In the genomic region with DNA sequence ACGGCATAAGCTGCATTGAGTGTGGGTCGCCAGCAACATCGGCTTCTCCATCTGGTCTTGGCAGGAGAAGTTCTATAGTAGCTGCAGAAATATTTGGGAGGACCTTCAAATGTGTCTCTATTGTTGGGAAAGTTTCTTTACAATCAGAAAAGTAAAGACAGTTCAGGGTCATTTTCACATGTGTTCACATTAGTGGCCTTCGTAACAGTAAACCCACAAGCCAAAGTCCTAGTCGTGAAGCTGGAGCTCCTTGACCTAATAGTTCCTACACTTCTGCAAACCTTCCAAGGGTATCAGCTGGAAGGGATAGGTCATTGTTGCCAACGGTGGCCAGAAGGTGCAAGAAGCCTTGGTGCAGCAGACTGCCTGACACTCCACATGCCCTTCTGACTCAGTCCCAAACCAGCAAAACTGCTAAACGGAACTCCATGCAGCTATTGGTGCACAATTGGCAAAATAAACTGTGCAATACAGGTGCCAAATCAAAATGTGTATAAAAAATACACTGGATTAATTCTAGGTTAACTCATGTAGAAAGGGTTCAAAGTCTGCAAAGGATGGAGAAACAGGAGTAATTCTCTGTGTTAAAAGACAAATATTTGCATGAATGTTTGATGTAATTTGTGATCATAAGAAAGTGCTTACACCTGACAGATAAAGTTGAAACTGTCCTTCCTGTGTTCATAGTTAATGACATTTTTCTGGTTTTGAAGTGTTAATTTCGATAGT, we compare ENCODE assay signal across 20 cellular contexts.
"Had no signal": no experiment of that assay in that cellular context is flagged by ENCODE, and none has a peak within 500 bp of the region (broad histone marks: within the 10 kb centered on the region; RNA-seq: fewer than 3 reads in every experiment).

No MANE protein-coding gene starts in this region.

- H3K9ac ChIP-seq: KMS-11 had no signal

- H3K4me1 Mint-ChIP-seq: IgD-negative memory B cell had no signal

- H3K4me2 ChIP-seq: KMS-11 had no signal

- FAIRE-seq: K562 had no signal

- H3K36me3 ChIP-seq: SJSA1 had no signal

- H3K4me3 ChIP-seq: K562, SJSA1, SK-N-MC had no signal

- H3K27me3 ChIP-seq: SJSA1 had no signal

- DNase-seq: Kasumi-1, MM.1S, NCI-H1092 treated with DMSO at 0.1 percent for 48 hours, NCI-H1436, NCI-H1694, NCI-H187 treated with DMSO at 0.1 percent for 48 hours, NCI-H2081, NCI-H2107, NCI-H2227 treated with DMSO at 0.1 percent for 48 hours, NCI-H524, NCI-H526 treated with DMSO at 0.1 percent for 48 hours, NCI-H748 treated with DMSO at 0.1 percent for 48 hours, Right ventricle myocardium superior, RPMI8226, SIG-M5 had no signal

- H3K36me3 Mint-ChIP-seq: IgD-negative memory B cell had no signal

- ATAC-seq: K562 had no signal

- H3K9me3 ChIP-seq: SJSA1 had no signal

- H3K27ac ChIP-seq: KMS-11, SJSA1, SK-N-MC had no signal

- H3K4me3 Mint-ChIP-seq: IgD-negative memory B cell had no signal

- H3K4me1 ChIP-seq: SJSA1 had no signal
